ENCODE assay signal across 8 cellular contexts in the genomic region with DNA sequence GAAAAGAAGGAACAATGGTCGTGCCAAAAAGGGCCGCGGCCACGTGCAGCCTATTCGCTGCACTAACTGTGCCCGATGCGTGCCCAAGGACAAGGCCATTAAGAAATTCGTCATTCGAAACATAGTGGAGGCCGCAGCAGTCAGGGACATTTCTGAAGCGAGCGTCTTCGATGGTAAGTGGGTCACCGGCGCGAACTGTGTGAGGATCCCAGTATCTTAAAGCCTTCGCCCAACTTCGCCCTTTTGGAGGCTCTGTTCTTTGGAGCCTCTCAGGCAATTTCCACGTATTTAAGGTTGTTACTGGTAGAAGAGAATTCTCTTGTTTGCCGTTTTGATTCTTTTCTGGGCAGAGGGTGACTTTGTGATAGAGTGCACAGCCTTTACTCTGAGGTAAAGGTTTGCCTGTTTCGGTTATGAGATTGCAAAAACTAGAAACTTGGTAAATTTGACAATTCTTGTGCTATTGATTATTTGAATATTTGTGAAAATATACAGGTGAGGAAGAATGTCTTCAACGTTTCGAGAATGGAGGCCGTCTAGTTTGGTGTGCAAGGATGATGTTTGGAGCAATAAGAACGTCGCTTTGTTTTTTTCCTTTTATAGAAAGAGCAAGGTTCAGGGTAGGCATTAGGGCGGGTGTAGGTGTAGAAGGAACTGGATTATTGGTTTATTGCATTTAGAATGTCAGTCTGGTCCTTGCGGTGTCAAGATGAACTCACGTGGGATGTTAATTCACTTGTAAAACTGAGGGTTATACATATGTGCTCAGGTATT. TPM values are rescaled to one million over a fixed set of nuclear protein-coding genes. Genes with fewer than 3 reads are reported as not detected.
DNase-seq lines count a peak whose midpoint lies in the region; ATAC-seq and TF ChIP-seq lines count a peak whose summit lies in the region.

No MANE protein-coding gene starts in this region.

- ATAC-seq in activated CD4-positive, alpha-beta T cell treated with anti-CD3 and anti-CD28 coated beads for 36 hours: no peak
- ATAC-seq in left lung (no peak), GM21423 (IDR thresholded peaks at IDR 0.05; ENCODE audit: unreplicated experiment) (no peak), GM18498 (IDR thresholded peaks at IDR 0.05; ENCODE audit: unreplicated experiment) (no peak)

- peak overlapping the region; percentile 47 to 99 (median 94) for H3K27ac ChIP-seq in adrenal gland
- H3K27ac ChIP-seq in left lung: peak overlapping the region; percentile 86 to 93
- H3K27ac ChIP-seq in thyroid gland: peak overlapping the region; percentile 94 to 97 (median 94)

- H3K4me1 ChIP-seq in adrenal gland (replicated peaks in 1 of 2) (peaks cover 12 to 20% of the 10 kb centered on the region in 2 donors), left lung (peaks cover 13 to 31% of the 10 kb centered on the region in 2 donors), thyroid gland (peaks cover 7 to 11% of the 10 kb centered on the region in 2 donors)

- intact Hi-C loops in activated CD4-positive, alpha-beta T cell treated with anti-CD3 and anti-CD28 coated beads for 36 hours (cut with DNase I, micrococcal nuclease): loop anchor here (2.0 to 10.0 kb wide), 4 partner anchors 142 to 305 kb away; partner anchors contain the start of genes NABP2 (in 2 of the 2), RNF41 (in 1 of the 2) and SMARCC2 (in 1 of the 2)
- intact Hi-C loops in adrenal gland (cut with DNase I): no loop called here
- intact Hi-C loops in left lung (cut with DNase I): no loop called here
- intact Hi-C loops in thyroid gland (cut with DNase I): loop anchor here (10.0 kb wide), 1 partner anchor 62 kb away; the partner anchor contains the start of gene PA2G4

- POLR2A ChIA-PET in activated CD4-positive, alpha-beta T cell treated with anti-CD3 and anti-CD28 coated beads for 36 hours (lab: Charles Lee): interaction anchor here (0.6 kb wide), 1 partner anchor 21 kb away, joined by 4 read pairs; no protein-coding TSS in a partner anchor

- WGBS in adrenal gland, 4 donors: 6 to 12% (median 7%) methylated on average over 22 to 28 of the region's 29 CpGs
- 13 to 17% methylated on average over 20 to 29 of the region's 29 CpGs for WGBS in thyroid gland, 2 donors

- no peaks in the 10 kb centered on the region for H3K27me3 Mint-ChIP-seq in activated CD4-positive, alpha-beta T cell treated with anti-CD3 and anti-CD28 coated beads for 36 hours

- no peaks in the 10 kb centered on the region for H3K27me3 ChIP-seq in adrenal gland
- no peaks in the 10 kb centered on the region for H3K27me3 ChIP-seq in left lung
- H3K27me3 ChIP-seq in thyroid gland: no peaks in the 10 kb centered on the region

- peak overlapping the region; percentile 99 for H3K27ac Mint-ChIP-seq in activated CD4-positive, alpha-beta T cell treated with anti-CD3 and anti-CD28 coated beads for 36 hours

- TF ChIP-seq CTCF in adrenal gland (IDR thresholded peaks at IDR 0.05) (no peak), left lung (IDR thresholded peaks at IDR 0.05) (no peak), thyroid gland (IDR thresholded peaks at IDR 0.05) (no peak)

- H3K9me3 Mint-ChIP-seq in activated CD4-positive, alpha-beta T cell treated with anti-CD3 and anti-CD28 coated beads for 36 hours (ENCODE audit: low read depth): no peaks in the 10 kb centered on the region

- peak overlapping the region; percentile 25 to 97 (median 50) for H3K4me3 ChIP-seq in adrenal gland
- H3K4me3 ChIP-seq in left lung: peak overlapping the region; percentile 75 to 86
- H3K4me3 ChIP-seq in thyroid gland (replicated peaks in 1 of 3): peak overlapping the region; percentile 74 to 88 (median 80)

- H3K36me3 ChIP-seq in adrenal gland (replicated peaks in 1 of 2) (peaks cover 0 to 32% of the 10 kb centered on the region in 2 donors), left lung (peaks cover 0 to 32% of the 10 kb centered on the region in 2 donors), thyroid gland (peaks cover 20 to 23% of the 10 kb centered on the region in 2 donors)

- H3K9me3 ChIP-seq in adrenal gland (replicated peaks in 1 of 3): no peaks in the 10 kb centered on the region
- H3K9me3 ChIP-seq in left lung: no peaks in the 10 kb centered on the region
- no peaks in the 10 kb centered on the region for H3K9me3 ChIP-seq in thyroid gland

- peak overlapping the region; percentile 91 for H3K4me3 Mint-ChIP-seq in activated CD4-positive, alpha-beta T cell treated with anti-CD3 and anti-CD28 coated beads for 36 hours

- CTCF ChIA-PET in activated CD4-positive, alpha-beta T cell treated with anti-CD3 and anti-CD28 coated beads for 36 hours (lab: Charles Lee): no interaction called here

- H3K4me1 Mint-ChIP-seq in activated CD4-positive, alpha-beta T cell treated with anti-CD3 and anti-CD28 coated beads for 36 hours: peaks cover 61% of the 10 kb centered on the region

- DNase-seq in activated CD4-positive, alpha-beta T cell treated with anti-CD3 and anti-CD28 coated beads for 36 hours: no peak
- no peak for DNase-seq in activated CD4-positive, alpha-beta T cell treated with anti-CD3 and anti-CD28 coated beads for 4 hours
- DNase-seq in adrenal gland (peak in 5 of 7 donors; percentile 46 to 68 (median 59)), left lung (no peak), thyroid gland (peak in 1 of 2 donors; percentile 10), SKM-1 treated with dmso at 0.1 percent for 144 hours (lab: John Stamatoyannopoulos, UW; ENCODE audit: unreplicated experiment) (no peak)

- TF ChIP-seq POLR2A in adrenal gland (IDR thresholded peaks at IDR 0.05): no peak
- no peak for TF ChIP-seq POLR2A in thyroid gland (IDR thresholded peaks at IDR 0.05)

- peaks cover 38% of the 10 kb centered on the region for H3K36me3 Mint-ChIP-seq in activated CD4-positive, alpha-beta T cell treated with anti-CD3 and anti-CD28 coated beads for 36 hours (ENCODE audit: low read depth)

RNA-seq across cellular contexts. Expression of gene RPS26, which starts 0.9 kb away (rescaled TPM):
- 10 to 100 TPM; 33.9 to 64.0 TPM for total RNA-seq in activated CD4-positive, alpha-beta T cell treated with anti-CD3 and anti-CD28 coated beads for 36 hours
- total RNA-seq in adrenal gland (1,000 to 10,000 TPM in 2 of 8 donors, 100 to 1,000 TPM in 3, 10 to 100 TPM in 3; 76.7 to 2,374 (median 277) TPM), left lung (10 to 100 TPM; 37.9 to 43.1 TPM), thyroid gland (1,000 to 10,000 TPM in 1 of 4 donors, 100 to 1,000 TPM in 2, 10 to 100 TPM in 1; 81.4 to 1,193 (median 632) TPM)
- 1,000 to 10,000 TPM; 1,149 to 1,897 (median 1,249) TPM for polyA plus RNA-seq in adrenal gland

RNA-seq across cellular contexts. Expression of gene IKZF4, which starts 21.8 kb away (rescaled TPM):
- total RNA-seq in activated CD4-positive, alpha-beta T cell treated with anti-CD3 and anti-CD28 coated beads for 36 hours: 10 to 100 TPM; 14.9 to 16.3 TPM
- 10 to 100 TPM in 6 of 8 donors, 1 to 10 TPM in 2; 6.8 to 34.0 (median 16.4) TPM for total RNA-seq in adrenal gland
- polyA plus RNA-seq in adrenal gland: 10 to 100 TPM in 1 of 3 donors, 1 to 10 TPM in 2; 5.7 to 10.3 (median 6.4) TPM
- total RNA-seq in left lung: 1 to 10 TPM; 7.5 to 8.5 TPM
- 10 to 100 TPM in 2 of 4 donors, 1 to 10 TPM in 2; 4.2 to 10.9 (median 9.4) TPM for total RNA-seq in thyroid gland

RNA-seq across cellular contexts. Expression of gene ERBB3, which starts 37.3 kb away (rescaled TPM):
- under 1 TPM; 0.32 to 0.57 TPM for total RNA-seq in activated CD4-positive, alpha-beta T cell treated with anti-CD3 and anti-CD28 coated beads for 36 hours
- total RNA-seq in adrenal gland: 10 to 100 TPM in 1 of 8 donors, 1 to 10 TPM in 7; 1.3 to 25.7 (median 1.5) TPM
- 1 to 10 TPM; 1.9 to 5.0 (median 2.6) TPM for polyA plus RNA-seq in adrenal gland
- total RNA-seq in left lung: 10 to 100 TPM; 38.6 to 88.8 TPM
- 10 to 100 TPM; 14.7 to 30.0 (median 20.4) TPM for total RNA-seq in thyroid gland

RNA-seq across cellular contexts. Expression of gene SUOX, which starts 45.5 kb away (rescaled TPM):
- total RNA-seq in activated CD4-positive, alpha-beta T cell treated with anti-CD3 and anti-CD28 coated beads for 36 hours: 1 to 10 TPM; 2.9 to 3.4 TPM
- total RNA-seq in adrenal gland (10 to 100 TPM; 50.9 to 72.6 (median 57.3) TPM), left lung (10 to 100 TPM; 26.1 to 26.3 TPM), thyroid gland (10 to 100 TPM; 18.7 to 36.8 (median 36.2) TPM)
- polyA plus RNA-seq in adrenal gland: 10 to 100 TPM; 27.7 to 49.7 (median 37.1) TPM

Comparison
In these comparisons a context has a peak if more than half of its experiments do, and no peak if none do; other contexts are left out.
1. DNase-seq: peak in adrenal gland (5 of 7); none in activated CD4-positive, alpha-beta T cell treated with anti-CD3 and anti-CD28 coated beads for 36 hours (single experiment), activated CD4-positive, alpha-beta T cell treated with anti-CD3 and anti-CD28 coated beads for 4 hours (0 of 2), left lung (0 of 2) and SKM-1 treated with dmso at 0.1 percent for 144 hours (single experiment).
2. intact Hi-C loops: an anchor here in activated CD4-positive, alpha-beta T cell treated with anti-CD3 and anti-CD28 coated beads for 36 hours (2.0 to 10.0 kb wide) and thyroid gland (10.0 kb wide); none called in adrenal gland and left lung.
3. Peak in every context shown above with its lines, with median percentiles within 50 percentile points of each other: H3K27ac ChIP-seq and H3K4me3 ChIP-seq.